In genomic region chr20:62485701-62486089, GRCh38 we compare ENCODE assay signal across 28 cellular contexts. TPM values are rescaled to one million over a fixed set of nuclear protein-coding genes. Genes with fewer than 3 reads are reported as not detected.
DNase-seq lines count a peak whose midpoint lies in the region; ATAC-seq and TF ChIP-seq lines count a peak whose summit lies in the region.
"Had no signal": no experiment of that assay in that cellular context is flagged by ENCODE, and none has a peak within 500 bp of the region (broad histone marks: within the 10 kb centered on the region; RNA-seq: fewer than 3 reads in every experiment).

No MANE protein-coding gene starts in this region.

- H3K27me3 ChIP-seq in Caco-2 (replicated peaks; ENCODE audit: control insufficient read depth, insufficient read depth, low read length): no peaks in the 10 kb centered on the region
- H3K27me3 ChIP-seq in PC-3 (ENCODE audit: low read length): no peaks in the 10 kb centered on the region
- no peaks in the 10 kb centered on the region for H3K27me3 ChIP-seq in hepatocyte
- peaks cover 17 to 99% (median 43%) of the 10 kb centered on the region in 3 experiments for H3K27me3 ChIP-seq in neuronal stem cell (ENCODE audit: control insufficient read depth in 3 of 3, insufficient read depth in 3 of 3, low read depth in 1 of 3, low read length in 3 of 3)

- H2BK15ac ChIP-seq in neuronal stem cell (ENCODE audit: low read length): no peak overlapping the region

- H3K9me3 Mint-ChIP-seq in Caco-2 (ENCODE audit: unreplicated experiment): peaks cover under 1% of the 10 kb centered on the region
- H3K9me3 Mint-ChIP-seq in stimulated activated memory B cell treated with anti-CD40 and anti-IgM and Interleukin-4, amounts not matched to agents 10 μg/mL and 1 μg/mL and 100 μg/mL, for 72 hours: no peaks in the 10 kb centered on the region
- H3K9me3 Mint-ChIP-seq: CD8-positive, alpha-beta T cell; H9; IgD-negative memory B cell had no signal

- H3K4ac ChIP-seq in neuronal stem cell (ENCODE audit: low read length): no peak overlapping the region

- H3K9me2 ChIP-seq in PC-3 (replicated peaks; ENCODE audit: low read length): no peaks in the 10 kb centered on the region
- H3K9me2 ChIP-seq in hepatocyte (replicated peaks; ENCODE audit: insufficient read depth): no peaks in the 10 kb centered on the region

- no peak overlapping the region for H3K27ac ChIP-seq in PC-3 (ENCODE audit: low read length)
- H3K27ac ChIP-seq in hepatocyte: peak overlapping the region; percentile 98
- H3K27ac ChIP-seq in neuronal stem cell (replicated peaks; ENCODE audit: low read length): no peak overlapping the region
- H3K27ac ChIP-seq: C4-2B, GM23248, SJSA1 had no signal

- no peaks in the 10 kb centered on the region for H3K27me3 Mint-ChIP-seq in Caco-2 (ENCODE audit: insufficient read depth, unreplicated experiment)
- peaks cover 90% of the 10 kb centered on the region for H3K27me3 Mint-ChIP-seq in stimulated activated memory B cell treated with anti-CD40 and anti-IgM and Interleukin-4, amounts not matched to agents 10 μg/mL and 1 μg/mL and 100 μg/mL, for 72 hours

- peaks cover 70% of the 10 kb centered on the region for H3K4me1 Mint-ChIP-seq in Caco-2 (ENCODE audit: low read depth, unreplicated experiment)
- peaks cover 19% of the 10 kb centered on the region for H3K4me1 Mint-ChIP-seq in stimulated activated memory B cell treated with anti-CD40 and anti-IgM and Interleukin-4, amounts not matched to agents 10 μg/mL and 1 μg/mL and 100 μg/mL, for 72 hours

- H4K20me1 ChIP-seq in PC-3 (ENCODE audit: low read length) (no peaks in the 10 kb centered on the region), hepatocyte (ENCODE audit: insufficient read depth, poor library complexity, severe bottlenecking) (no peaks in the 10 kb centered on the region)

- H3K9me3 ChIP-seq in Caco-2 (peaks cover 5% of the 10 kb centered on the region; the same call in 1 of the 2 replicates), PC-3 (ENCODE audit: low read length) (no peaks in the 10 kb centered on the region), hepatocyte (ENCODE audit: low read depth) (no peaks in the 10 kb centered on the region), neuronal stem cell (replicated peaks in 1 of 2; ENCODE audit: control insufficient read depth in 2 of 2, insufficient read depth in 1 of 2, low read depth in 1 of 2, low read length in 2 of 2) (peaks cover 0 to 3% of the 10 kb centered on the region in 2 donors)
- H3K9me3 ChIP-seq: SJSA1 had no signal

- H2AFZ ChIP-seq in PC-3 (ENCODE audit: low read length) (no peak overlapping the region), hepatocyte (no peak overlapping the region), neuronal stem cell (ENCODE audit: low read length) (no peak overlapping the region)
- H2AFZ ChIP-seq: GM23248 had no signal

- H3K79me1 ChIP-seq in neuronal stem cell (ENCODE audit: low read depth, low read length): peaks cover 2% of the 10 kb centered on the region

- peak overlapping the region; percentile 88 for H3K27ac Mint-ChIP-seq in Caco-2 (ENCODE audit: unreplicated experiment)
- no peak overlapping the region for H3K27ac Mint-ChIP-seq in stimulated activated memory B cell treated with anti-CD40 and anti-IgM and Interleukin-4, amounts not matched to agents 10 μg/mL and 1 μg/mL and 100 μg/mL, for 72 hours
- H3K27ac Mint-ChIP-seq: CD8-positive, alpha-beta T cell; H9; IgD-negative memory B cell had no signal

- 60% methylated on average over 16 of the region's 17 CpGs for WGBS in hepatocyte (ENCODE audit: low lambda C conversion rate, missing lambda C conversion rate)
- no CpG with 5 or more reads among the region's 17 CpGs for WGBS in neuronal stem cell (ENCODE audit: extremely low coverage in 2 of 2, insufficient read length in 2 of 2, insufficient replicate concordance in 1 of 2), 2 donors

- no peaks in the 10 kb centered on the region for H3K79me2 ChIP-seq in PC-3 (ENCODE audit: low read length)
- peaks cover 18% of the 10 kb centered on the region for H3K79me2 ChIP-seq in hepatocyte

- peak overlapping the region; percentile 72 for H3K18ac ChIP-seq in neuronal stem cell (ENCODE audit: low read length)

- intact Hi-C loops in Caco-2 (cut with micrococcal nuclease; ENCODE audit: unreplicated experiment) (loop anchor here (2.0 to 5.0 kb wide), 2 partner anchors 79 to 307 kb away; partner anchors contain the start of gene CABLES2), PC-3 (cut with micrococcal nuclease) (loop anchor here (5.0 kb wide), 1 partner anchor 73 kb away; no protein-coding TSS in a partner anchor)

- H3K4me3 Mint-ChIP-seq in Caco-2 (ENCODE audit: unreplicated experiment): peak overlapping the region; percentile 50
- H3K4me3 Mint-ChIP-seq in stimulated activated memory B cell treated with anti-CD40 and anti-IgM and Interleukin-4, amounts not matched to agents 10 μg/mL and 1 μg/mL and 100 μg/mL, for 72 hours: no peak overlapping the region
- H3K4me3 Mint-ChIP-seq: CD8-positive, alpha-beta T cell; H9; IgD-negative memory B cell had no signal

- TF ChIP-seq CTCF in Caco-2 (IDR thresholded peaks at IDR 0.05; ENCODE audit: insufficient read depth in 1 of 2, low read depth in 1 of 2, low read length in 1 of 2, severe bottlenecking in 1 of 2, unreplicated experiment in 1 of 2) (no peak), PC-3 (conservative IDR thresholded peaks at IDR 0.05; ENCODE audit: low read depth, low read length) (no peak), hepatocyte (IDR thresholded peaks at IDR 0.05; ENCODE audit: poor library complexity) (no peak)

- no peak for ATAC-seq in PC-3
- no peak for ATAC-seq in stimulated activated memory B cell treated with anti-CD40 and anti-IgM and Interleukin-4, amounts not matched to agents 10 μg/mL and 1 μg/mL and 100 μg/mL, for 72 hours
- ATAC-seq: CD8-positive, alpha-beta T cell had no signal

- DNase-seq in Caco-2 (no peak), PC-3 (no peak), hepatocyte (ENCODE audit: low spot score) (no peak), neuronal stem cell (ENCODE audit: low spot score) (no peak), NCI-H69 (lab: John Stamatoyannopoulos, UW) (no peak), HuH-7.5 (ENCODE audit: low spot score) (no peak), HT-29 (ENCODE audit: low spot score) (no peak)
- DNase-seq: CD8-positive, alpha-beta T cell; DMS79 treated with DMSO at 0.1 percent for 48 hours; GF-D8; H9; NCI-H1092; NCI-H1417 treated with DMSO at 0.1 percent for 48 hours; NCI-H1694 treated with DMSO at 0.1 percent for 48 hours; NCI-H2081; NCI-H2171; NCI-H345; NCI-H510A treated with DMSO at 0.1 percent for 48 hours; NCI-H774 had no signal

- H3K36me3 ChIP-seq in Caco-2 (ENCODE audit: control insufficient read depth, insufficient read depth, low read length) (no peaks in the 10 kb centered on the region), PC-3 (ENCODE audit: low read depth, low read length) (no peaks in the 10 kb centered on the region), hepatocyte (replicated peaks; ENCODE audit: insufficient read depth, low read depth) (no peaks in the 10 kb centered on the region), neuronal stem cell (replicated peaks in 1 of 2; ENCODE audit: control insufficient read depth in 2 of 2, insufficient read depth in 2 of 2, low read length in 2 of 2) (no peaks in the 10 kb centered on the region)
- H3K36me3 ChIP-seq: SJSA1 had no signal

- CTCF ChIA-PET in Caco-2 (lab: Charles Lee) (no interaction called here), PC-3 (lab: Charles Lee) (no interaction called here)

- H3K36me3 Mint-ChIP-seq in Caco-2 (ENCODE audit: insufficient read depth, unreplicated experiment): no peaks in the 10 kb centered on the region
- no peaks in the 10 kb centered on the region for H3K36me3 Mint-ChIP-seq in stimulated activated memory B cell treated with anti-CD40 and anti-IgM and Interleukin-4, amounts not matched to agents 10 μg/mL and 1 μg/mL and 100 μg/mL, for 72 hours
- H3K36me3 Mint-ChIP-seq: CD8-positive, alpha-beta T cell; IgD-negative memory B cell had no signal

- no peak overlapping the region for H2BK5ac ChIP-seq in neuronal stem cell (ENCODE audit: low read length)

- peak overlapping the region; percentile 86 for H3K14ac ChIP-seq in neuronal stem cell (ENCODE audit: low read length)

- H3K4me2 ChIP-seq in PC-3 (ENCODE audit: low read length): peak overlapping the region; percentile 57; the same call in 1 of the 2 replicates
- peak overlapping the region; percentile 91 for H3K4me2 ChIP-seq in hepatocyte
- no peak overlapping the region for H3K4me2 ChIP-seq in neuronal stem cell (ENCODE audit: insufficient read depth, low read length, poor library complexity, severe bottlenecking)

- BruUV-seq in Caco-2 (replicated peaks; lab: Mats Ljungman, UMichigan): no TSS peak
- BruUV-seq in PC-3 (replicated peaks; lab: Mats Ljungman, UMichigan): no TSS peak

- POLR2A ChIA-PET in Caco-2 (lab: Charles Lee): no interaction called here
- POLR2A ChIA-PET in PC-3 (lab: Charles Lee; ENCODE audit: unreplicated experiment): no interaction called here

- no peak overlapping the region for H3K9ac ChIP-seq in PC-3 (ENCODE audit: low read length)
- peak overlapping the region; percentile 24 for H3K9ac ChIP-seq in neuronal stem cell (ENCODE audit: low read depth, low read length, poor library complexity)
- H3K9ac ChIP-seq: GM23248 had no signal

- no peak overlapping the region for H4K91ac ChIP-seq in neuronal stem cell (ENCODE audit: low read depth, low read length, poor library complexity)

- H2BK12ac ChIP-seq in neuronal stem cell (ENCODE audit: low read length): no peak overlapping the region

- no peak overlapping the region for H2BK120ac ChIP-seq in neuronal stem cell (ENCODE audit: low read depth, low read length)

- no peak overlapping the region for H3K4me3 ChIP-seq in Caco-2 (ENCODE audit: low read depth, low read length)
- H3K4me3 ChIP-seq in PC-3 (ENCODE audit: low read length): no peak overlapping the region
- no peak overlapping the region for H3K4me3 ChIP-seq in hepatocyte
- H3K4me3 ChIP-seq in neuronal stem cell (ENCODE audit: low read length in 2 of 2): no peak overlapping the region
- H3K4me3 ChIP-seq: GM23248, SJSA1 had no signal

- H3F3A ChIP-seq in PC-3 (ENCODE audit: low read length, unreplicated experiment): no peaks in the 10 kb centered on the region

- H4K8ac ChIP-seq in neuronal stem cell (ENCODE audit: low read depth, low read length): no peak overlapping the region

- H2AK5ac ChIP-seq in neuronal stem cell (ENCODE audit: low read depth, low read length): peak overlapping the region; percentile 70

- peak overlapping the region; percentile 76 for H3K23ac ChIP-seq in neuronal stem cell (ENCODE audit: low read depth, low read length, poor library complexity)

- peaks cover 96% of the 10 kb centered on the region for H3K4me1 ChIP-seq in Caco-2
- peaks cover 28% of the 10 kb centered on the region for H3K4me1 ChIP-seq in PC-3 (ENCODE audit: insufficient read depth, low read length)
- H3K4me1 ChIP-seq in hepatocyte (ENCODE audit: insufficient read depth): peaks cover 94% of the 10 kb centered on the region
- peaks cover 3 to 32% of the 10 kb centered on the region in 2 donors for H3K4me1 ChIP-seq in neuronal stem cell (ENCODE audit: control insufficient read depth in 2 of 2, insufficient read depth in 1 of 2, low read depth in 1 of 2, low read length in 2 of 2)

RNA-seq across cellular contexts. Expression of gene GATA5, which starts 9.9 kb away (rescaled TPM):
- total RNA-seq in Caco-2 (2022) (0.12 and 0.25 TPM in 2 replicates), PC-3 (2014; rRNA removed) (0.18 and 0.46 TPM in 2 replicates), hepatocyte (22.2 and 28.7 TPM in 2 replicates)
- 43.5 and 53.6 TPM in 2 replicates for polyA plus RNA-seq in hepatocyte
- polyA plus RNA-seq in neuronal stem cell (2013, experiment 1 of 2): 0.08 TPM
- 0.11 TPM for polyA plus RNA-seq in neuronal stem cell (2013, experiment 2 of 2)
- 0.05 and 0.13 TPM in 2 replicates for total RNA-seq in HT-29 (2014; rRNA removed; shearing (Covaris generic))
- total RNA-seq: A673; Calu3; CD8-positive, alpha-beta T cell; GM23248; RPMI7951; SJSA1 had no signal
- polyA plus RNA-seq: GM23248, IgD-negative memory B cell had no signal

RNA-seq across cellular contexts. Expression of gene RBBP8NL, which starts 58.4 kb away (rescaled TPM):
- 39.2 and 40.5 TPM in 2 replicates for total RNA-seq in Caco-2 (2022)
- 9.3 and 9.4 TPM in 2 replicates for total RNA-seq in PC-3 (2014; rRNA removed)
- 4.1 and 5.7 TPM in 2 replicates for total RNA-seq in hepatocyte
- polyA plus RNA-seq in hepatocyte: 6.4 and 6.9 TPM in 2 replicates
- polyA plus RNA-seq in neuronal stem cell (2013, experiment 1 of 2): not detected
- not detected for polyA plus RNA-seq in neuronal stem cell (2013, experiment 2 of 2)
- total RNA-seq in HT-29 (2014; rRNA removed; shearing (Covaris generic)): 24.4 and 26.7 TPM in 2 replicates
- total RNA-seq: A673; CD8-positive, alpha-beta T cell; GM23248; Right ventricle myocardium superior; RPMI7951; SJSA1 had no signal
- polyA plus RNA-seq: GM23248, IgD-negative memory B cell had no signal

Comparison
In these comparisons a context has a peak if more than half of its experiments do, and no peak if none do; other contexts are left out.
1. RNA of gene GATA5, which starts 9.9 kb away (total RNA-seq): 22.2 to 28.7 TPM in hepatocyte; 0.12 to 0.25 TPM in Caco-2, 0.18 to 0.46 TPM in PC-3 and 0.05 to 0.13 TPM in HT-29; every median in the first group is over 10 times any median in the second.